In the genomic region with DNA sequence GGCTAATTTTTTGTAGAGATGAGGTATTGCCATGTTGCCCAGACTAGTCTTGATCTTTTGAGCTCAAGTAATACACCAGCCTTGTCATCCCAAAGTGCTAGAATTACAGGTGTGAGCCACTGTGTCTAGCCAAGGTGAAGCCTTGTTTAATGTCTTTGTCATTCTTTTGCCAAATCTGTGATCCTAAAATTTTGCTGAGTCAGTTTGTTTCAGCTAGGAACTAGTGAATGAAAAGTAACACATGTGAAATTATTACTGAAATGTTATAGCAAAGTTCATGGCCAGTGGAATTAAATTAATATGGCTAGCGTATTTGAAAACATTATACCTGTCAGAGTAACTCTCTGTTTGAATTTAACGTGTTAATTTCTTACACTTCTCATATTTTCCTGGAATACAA, we compare ENCODE assay signal across 26 cellular contexts.
"Had no signal": no experiment of that assay in that cellular context is flagged by ENCODE, and none has a peak within 500 bp of the region (broad histone marks: within the 10 kb centered on the region; RNA-seq: fewer than 3 reads in every experiment).

No MANE protein-coding gene starts in this region.

- H3K36me3 ChIP-seq: esophagus squamous epithelium, gastrocnemius medialis, heart right ventricle, left lung, lower lobe of right lung had no signal

- H3K27me3 ChIP-seq: dorsolateral prefrontal cortex, esophagus squamous epithelium, gastrocnemius medialis, heart right ventricle, left lung had no signal

- H3K4me1 ChIP-seq: esophagus squamous epithelium, gastrocnemius medialis, left lung, lower lobe of right lung had no signal

- H3K9me3 ChIP-seq: esophagus squamous epithelium, gastrocnemius medialis had no signal

- H3K27ac ChIP-seq: coronary artery, dorsolateral prefrontal cortex, epithelial cell of prostate, esophagus squamous epithelium, gastrocnemius medialis, heart right ventricle, left lung, lower lobe of right lung had no signal

- ATAC-seq: esophagus mucosa; gastrocnemius medialis; heart right ventricle; left cardiac atrium; left lung; left ventricle myocardium superior; lower lobe of right lung; naive thymus-derived CD4-positive, alpha-beta T cell had no signal

- H3K4me3 ChIP-seq: coronary artery, dorsolateral prefrontal cortex, esophagus squamous epithelium, gastrocnemius medialis, heart right ventricle, left lung, lower lobe of right lung had no signal

- FAIRE-seq: colon, islet of Langerhans, keratinocyte had no signal

- DNase-seq: dermis blood vessel endothelial cell; dorsolateral prefrontal cortex; effector CD4-positive, alpha-beta T cell; effector memory CD4-positive, alpha-beta T cell; erythroblast; esophagus squamous epithelium; foreskin fibroblast; foreskin melanocyte; gastrocnemius medialis; glutamatergic neuron; head of caudate nucleus; heart right ventricle; hippocampal formation; left cardiac atrium; left lung; left ventricle myocardium superior; lower lobe of right lung; mesendoderm; midbrain; naive thymus-derived CD4-positive, alpha-beta T cell had no signal
